8 cellular contexts compared by ENCODE assay signal in the genomic region with DNA sequence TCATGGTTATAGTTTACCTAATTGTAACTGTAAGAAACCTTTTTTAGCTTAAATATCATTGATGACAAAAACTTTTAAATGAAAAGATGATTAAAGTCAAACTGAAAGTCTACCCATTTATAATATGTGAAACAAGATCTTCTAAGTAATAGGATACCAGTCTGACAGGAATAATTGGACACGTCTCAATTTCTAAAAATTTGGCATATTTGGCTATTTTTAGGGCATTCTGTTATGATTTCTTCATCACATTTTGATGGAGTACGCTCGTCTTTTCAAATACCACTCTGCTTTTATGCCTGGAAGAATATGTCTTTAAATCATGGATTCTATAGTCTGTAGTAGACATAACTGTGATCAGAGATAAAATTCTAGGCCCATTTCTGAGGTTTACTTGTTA. TPM values are rescaled to one million over a fixed set of nuclear protein-coding genes. Genes with fewer than 3 reads are reported as not detected.
A peak's percentile ranks its signal among the peaks of the same experiment; 100 is the strongest.
DNase-seq lines count a peak whose midpoint lies in the region; ATAC-seq and TF ChIP-seq lines count a peak whose summit lies in the region.

No MANE protein-coding gene starts in this region.

- H3K4me1 ChIP-seq in SJCRH30, result no peaks in the 10 kb centered on the region

- intact Hi-C loops in activated CD4-positive, alpha-beta T cell treated with anti-CD3 and anti-CD28 coated beads for 36 hours (cut with DNase I, micrococcal nuclease), result loop anchor here (5.0 to 10.0 kb wide), 7 partner anchors 172 to 1410 kb away; a partner anchor contains a TSS

- H3K4me1 Mint-ChIP-seq in activated CD4-positive, alpha-beta T cell treated with anti-CD3 and anti-CD28 coated beads for 36 hours, result peaks cover 28% of the 10 kb centered on the region
- H3K4me1 Mint-ChIP-seq in activated CD4-positive, alpha-beta T cell treated with anti-CD3 and anti-CD28 coated beads, Interleukin-2, amount 10 ng/mL, durations not matched to agents 7 days and 5 days, result peaks cover 37% of the 10 kb centered on the region

- H3K4me3 ChIP-seq in SJCRH30 (peak overlapping the region; percentile 77), fibroblast of villous mesenchyme (ENCODE audit: low read depth, low read length) (peak overlapping the region; percentile 92)

- H3K9me3 Mint-ChIP-seq in activated CD4-positive, alpha-beta T cell treated with anti-CD3 and anti-CD28 coated beads for 36 hours (ENCODE audit: low read depth), result peaks cover under 1% of the 10 kb centered on the region
- peaks cover 2% of the 10 kb centered on the region for H3K9me3 Mint-ChIP-seq in activated CD4-positive, alpha-beta T cell treated with anti-CD3 and anti-CD28 coated beads, Interleukin-2, amount 10 ng/mL, durations not matched to agents 7 days and 5 days

- peaks cover 8% of the 10 kb centered on the region for H3K36me3 Mint-ChIP-seq in activated CD4-positive, alpha-beta T cell treated with anti-CD3 and anti-CD28 coated beads for 36 hours (ENCODE audit: low read depth)
- peaks cover 13% of the 10 kb centered on the region for H3K36me3 Mint-ChIP-seq in activated CD4-positive, alpha-beta T cell treated with anti-CD3 and anti-CD28 coated beads, Interleukin-2, amount 10 ng/mL, durations not matched to agents 7 days and 5 days (ENCODE audit: low read depth)

- ATAC-seq in activated CD4-positive, alpha-beta T cell treated with anti-CD3 and anti-CD28 coated beads for 36 hours, result no peak
- ATAC-seq in GM19328 (IDR thresholded peaks at IDR 0.05; ENCODE audit: unreplicated experiment), result no peak

- H3K9me3 ChIP-seq in SJCRH30 (replicated peaks), result no peaks in the 10 kb centered on the region

- H3K27me3 ChIP-seq in SJCRH30, result no peaks in the 10 kb centered on the region

- CTCF ChIA-PET in activated CD4-positive, alpha-beta T cell treated with anti-CD3 and anti-CD28 coated beads for 36 hours (lab: Charles Lee), result interaction anchor here (0.7 to 0.8 kb wide), 2 partner anchors 12 to 81 kb away, joined by 3 read pairs; no protein-coding TSS in a partner anchor
- CTCF ChIA-PET in activated CD4-positive, alpha-beta T cell treated with anti-CD3 and anti-CD28 coated beads, Interleukin-2, amount 10 ng/mL, durations not matched to agents 7 days and 5 days (lab: Charles Lee), result no interaction called here

- TF ChIP-seq CTCF in fibroblast of villous mesenchyme (IDR thresholded peaks at IDR 0.05; ENCODE audit: insufficient read depth, low read depth, low read length), result no peak

- no peaks in the 10 kb centered on the region for H3K27me3 Mint-ChIP-seq in activated CD4-positive, alpha-beta T cell treated with anti-CD3 and anti-CD28 coated beads for 36 hours
- no peaks in the 10 kb centered on the region for H3K27me3 Mint-ChIP-seq in activated CD4-positive, alpha-beta T cell treated with anti-CD3 and anti-CD28 coated beads, Interleukin-2, amount 10 ng/mL, durations not matched to agents 7 days and 5 days

- DNase-seq in activated CD4-positive, alpha-beta T cell treated with anti-CD3 and anti-CD28 coated beads for 36 hours, result no peak
- no peak for DNase-seq in activated CD4-positive, alpha-beta T cell treated with anti-CD3 and anti-CD28 coated beads, Interleukin-2, amount 10 ng/mL, durations not matched to agents 7 days and 5 days
- DNase-seq in SJCRH30, result no peak
- no peak for DNase-seq in fibroblast of villous mesenchyme (ENCODE audit: low read depth)
- DNase-seq in stromal cell of bone marrow (ENCODE audit: low read depth), result peak; percentile 3
- no peak for DNase-seq in NCI-H446 treated with DMSO at 0.1 percent for 48 hours (lab: John Stamatoyannopoulos, UW)
- no peak for DNase-seq in anterior cingulate cortex (lab: John Stamatoyannopoulos, UW)

- no peak overlapping the region for H3K4me3 Mint-ChIP-seq in activated CD4-positive, alpha-beta T cell treated with anti-CD3 and anti-CD28 coated beads for 36 hours
- no peak overlapping the region for H3K4me3 Mint-ChIP-seq in activated CD4-positive, alpha-beta T cell treated with anti-CD3 and anti-CD28 coated beads, Interleukin-2, amount 10 ng/mL, durations not matched to agents 7 days and 5 days

- POLR2A ChIA-PET in activated CD4-positive, alpha-beta T cell treated with anti-CD3 and anti-CD28 coated beads for 36 hours (lab: Charles Lee), result no interaction called here
- POLR2A ChIA-PET in activated CD4-positive, alpha-beta T cell treated with anti-CD3 and anti-CD28 coated beads, Interleukin-2, amount 10 ng/mL, durations not matched to agents 7 days and 5 days (lab: Charles Lee), result no interaction called here

- H3K27ac ChIP-seq in SJCRH30, result no peak overlapping the region; the same call in 1 of the 2 replicates

- peak overlapping the region; percentile 42 for H3K27ac Mint-ChIP-seq in activated CD4-positive, alpha-beta T cell treated with anti-CD3 and anti-CD28 coated beads for 36 hours
- H3K27ac Mint-ChIP-seq in activated CD4-positive, alpha-beta T cell treated with anti-CD3 and anti-CD28 coated beads, Interleukin-2, amount 10 ng/mL, durations not matched to agents 7 days and 5 days, result no peak overlapping the region

- no peaks in the 10 kb centered on the region; the same call in 1 of the 2 replicates for H3K36me3 ChIP-seq in SJCRH30

RNA-seq across cellular contexts. Expression of a gene that starts 1.3 kb away (rescaled TPM):
- total RNA-seq in activated CD4-positive, alpha-beta T cell treated with anti-CD3 and anti-CD28 coated beads for 36 hours, result 10 to 100 TPM; 62.6 to 100.0 TPM
- total RNA-seq in activated CD4-positive, alpha-beta T cell treated with anti-CD3 and anti-CD28 coated beads, Interleukin-2, amount 10 ng/mL, durations not matched to agents 7 days and 5 days, result 10 to 100 TPM; 52.3 to 52.5 TPM
- total RNA-seq in SJCRH30 (2014; rRNA removed; shearing (Covaris generic)), result 52.5 and 56.0 TPM in 2 replicates
- 12.9 and 13.8 TPM in 2 replicates for total RNA-seq in fibroblast of villous mesenchyme

RNA-seq across cellular contexts. Expression of a gene that starts 1.6 kb away (rescaled TPM):
- total RNA-seq in activated CD4-positive, alpha-beta T cell treated with anti-CD3 and anti-CD28 coated beads for 36 hours, result 10 to 100 TPM; 15.1 to 16.5 TPM
- 1 to 10 TPM; 6.5 to 7.4 TPM for total RNA-seq in activated CD4-positive, alpha-beta T cell treated with anti-CD3 and anti-CD28 coated beads, Interleukin-2, amount 10 ng/mL, durations not matched to agents 7 days and 5 days
- 15.6 and 15.9 TPM in 2 replicates for total RNA-seq in SJCRH30 (2014; rRNA removed; shearing (Covaris generic))
- 4.8 and 9.1 TPM in 2 replicates for total RNA-seq in fibroblast of villous mesenchyme
